Comparison of ENCODE assay signal across 1 cellular context in genomic region chr22:19105867-19106802, GRCh38.
TF ChIP-seq lines count a peak whose summit lies in the region.

No MANE protein-coding gene starts in this region.

TF ChIP-seq in HCT116, 20 proteins besides CTCF, POLR2A, EP300 and RAD21 (continued from another document):
- TF ChIP-seq, protein P1, sequence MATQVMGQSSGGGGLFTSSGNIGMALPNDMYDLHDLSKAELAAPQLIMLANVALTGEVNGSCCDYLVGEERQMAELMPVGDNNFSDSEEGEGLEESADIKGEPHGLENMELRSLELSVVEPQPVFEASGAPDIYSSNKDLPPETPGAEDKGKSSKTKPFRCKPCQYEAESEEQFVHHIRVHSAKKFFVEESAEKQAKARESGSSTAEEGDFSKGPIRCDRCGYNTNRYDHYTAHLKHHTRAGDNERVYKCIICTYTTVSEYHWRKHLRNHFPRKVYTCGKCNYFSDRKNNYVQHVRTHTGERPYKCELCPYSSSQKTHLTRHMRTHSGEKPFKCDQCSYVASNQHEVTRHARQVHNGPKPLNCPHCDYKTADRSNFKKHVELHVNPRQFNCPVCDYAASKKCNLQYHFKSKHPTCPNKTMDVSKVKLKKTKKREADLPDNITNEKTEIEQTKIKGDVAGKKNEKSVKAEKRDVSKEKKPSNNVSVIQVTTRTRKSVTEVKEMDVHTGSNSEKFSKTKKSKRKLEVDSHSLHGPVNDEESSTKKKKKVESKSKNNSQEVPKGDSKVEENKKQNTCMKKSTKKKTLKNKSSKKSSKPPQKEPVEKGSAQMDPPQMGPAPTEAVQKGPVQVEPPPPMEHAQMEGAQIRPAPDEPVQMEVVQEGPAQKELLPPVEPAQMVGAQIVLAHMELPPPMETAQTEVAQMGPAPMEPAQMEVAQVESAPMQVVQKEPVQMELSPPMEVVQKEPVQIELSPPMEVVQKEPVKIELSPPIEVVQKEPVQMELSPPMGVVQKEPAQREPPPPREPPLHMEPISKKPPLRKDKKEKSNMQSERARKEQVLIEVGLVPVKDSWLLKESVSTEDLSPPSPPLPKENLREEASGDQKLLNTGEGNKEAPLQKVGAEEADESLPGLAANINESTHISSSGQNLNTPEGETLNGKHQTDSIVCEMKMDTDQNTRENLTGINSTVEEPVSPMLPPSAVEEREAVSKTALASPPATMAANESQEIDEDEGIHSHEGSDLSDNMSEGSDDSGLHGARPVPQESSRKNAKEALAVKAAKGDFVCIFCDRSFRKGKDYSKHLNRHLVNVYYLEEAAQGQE (IDR thresholded peaks at IDR 0.05; ENCODE audit: low read depth): no peak
- TF ChIP-seq SP1 (IDR thresholded peaks at IDR 0.05; ENCODE audit: low read depth) (no peak), JUND (IDR thresholded peaks at IDR 0.05) (no peak), EGR1 (IDR thresholded peaks at IDR 0.05; ENCODE audit: low read depth) (no peak)
